Comparison of ENCODE assay signal across 2 cellular contexts in genomic region chr11:59187020-59187419, GRCh38.
TF ChIP-seq lines count a peak whose summit lies in the region.

No MANE protein-coding gene starts in this region.

TF ChIP-seq in liver, 16 proteins besides CTCF, POLR2A, EP300 and RAD21:
- TF ChIP-seq ATF3 (IDR thresholded peaks at IDR 0.05) (no peak), REST (IDR thresholded peaks at IDR 0.05) (no peak), HNF4G (IDR thresholded peaks at IDR 0.05) (no peak), EGR1 (IDR thresholded peaks at IDR 0.05; ENCODE audit: low read depth in 2 of 2) (no peak), MAX (IDR thresholded peaks at IDR 0.05) (no peak), HNF4A (conservative IDR thresholded peaks at IDR 0.05) (no peak), FOXA1 (IDR thresholded peaks at IDR 0.05) (no peak), SP1 (IDR thresholded peaks at IDR 0.05) (no peak), NR2F2 (IDR thresholded peaks at IDR 0.05) (no peak), JUND (IDR thresholded peaks at IDR 0.05) (no peak), GABPA (IDR thresholded peaks at IDR 0.05 in 1 of 2, conservative IDR thresholded peaks at IDR 0.05 in 1 of 2) (no peak), YY1 (IDR thresholded peaks at IDR 0.05) (no peak)
TF ChIP-seq in liver: peak in this region for 0.

TF ChIP-seq in HepG2, 621 proteins besides CTCF, POLR2A, EP300 and RAD21:
- TF ChIP-seq PRDM15 (CRISPR knock-in tag; IDR thresholded peaks at IDR 0.05) (no peak), ZNF878 (CRISPR knock-in tag; IDR thresholded peaks at IDR 0.05) (no peak), ZNF530 (CRISPR knock-in tag; IDR thresholded peaks at IDR 0.05; ENCODE audit: low read depth) (no peak), ZSCAN22 (CRISPR knock-in tag; IDR thresholded peaks at IDR 0.05) (no peak), ZNF503 (CRISPR knock-in tag; IDR thresholded peaks at IDR 0.05) (no peak), YEATS4 (CRISPR knock-in tag; IDR thresholded peaks at IDR 0.05; ENCODE audit: borderline replicate concordance) (no peak), THYN1 (CRISPR knock-in tag; IDR thresholded peaks at IDR 0.05; ENCODE audit: borderline replicate concordance, low read depth) (no peak), ZNF713 (CRISPR knock-in tag; IDR thresholded peaks at IDR 0.05) (no peak), MED13 (CRISPR knock-in tag; IDR thresholded peaks at IDR 0.05) (no peak), ZBTB44 (CRISPR knock-in tag; IDR thresholded peaks at IDR 0.05) (no peak), ASH2L (IDR thresholded peaks at IDR 0.05; ENCODE audit: insufficient read length, low read depth, low read length) (no peak), ZMYM2 (CRISPR knock-in tag; IDR thresholded peaks at IDR 0.05) (no peak), HES4 (CRISPR knock-in tag; IDR thresholded peaks at IDR 0.05; ENCODE audit: borderline replicate concordance) (no peak)
